ENCODE assay signal across 19 cellular contexts in the genomic region with DNA sequence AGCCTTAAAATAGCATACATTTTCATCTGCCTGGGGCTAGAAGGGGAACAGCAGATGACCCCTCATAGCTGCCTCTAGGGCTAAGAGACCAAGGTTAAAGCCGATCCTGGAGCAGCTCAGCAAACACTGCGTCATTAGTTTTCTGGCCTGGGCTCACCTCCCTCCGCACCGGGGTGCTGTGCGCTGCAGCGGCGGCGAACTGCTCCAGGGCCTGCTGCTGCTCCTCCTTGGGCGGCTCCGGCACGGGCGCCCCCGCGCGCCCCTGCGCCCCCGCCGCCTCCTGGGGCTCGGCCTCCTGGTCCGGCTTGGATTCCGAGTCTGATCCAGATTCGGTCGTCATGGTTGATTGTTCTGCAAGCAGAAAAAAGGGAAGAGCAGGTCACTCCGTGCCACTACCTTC. TPM values are rescaled to one million over a fixed set of nuclear protein-coding genes. Genes with fewer than 3 reads are reported as not detected.
DNase-seq lines count a peak whose midpoint lies in the region; ATAC-seq and TF ChIP-seq lines count a peak whose summit lies in the region.
"Had no signal": no experiment of that assay in that cellular context is flagged by ENCODE, and none has a peak within 500 bp of the region (broad histone marks: within the 10 kb centered on the region; RNA-seq: fewer than 3 reads in every experiment).

No MANE protein-coding gene starts in this region.

- peaks cover 3% of the 10 kb centered on the region; the same call in 1 of the 3 replicates for H3K9me3 Mint-ChIP-seq in GM23338
- H3K9me3 Mint-ChIP-seq: activated T-helper 2 cell treated with anti-CD3 and anti-CD28 coated beads, Interferon-gamma antibody, Interleukin-2, Interleukin-4, amounts not matched to agents 10 μg/mL and 5 μg/mL and 100 μg/mL, durations not matched to agents 14 hours and 24 hours and 36 hours had no signal

- H3K4me3 Mint-ChIP-seq in GM23338 = no peak overlapping the region
- H3K4me3 Mint-ChIP-seq: CD8-positive, alpha-beta memory T cell had no signal

- H2AFZ ChIP-seq in GM23338 = no peak overlapping the region

- TF ChIP-seq CTCF in GM23338 (conservative IDR thresholded peaks at IDR 0.05; ENCODE audit: low read depth in 2 of 2) = no peak
- TF ChIP-seq CTCF in foreskin keratinocyte (conservative IDR thresholded peaks at IDR 0.05) = no peak
- no peak for TF ChIP-seq CTCF in gastrocnemius medialis (IDR thresholded peaks at IDR 0.05 in 4 of 5, conservative IDR thresholded peaks at IDR 0.05 in 1 of 5)

- no peaks in the 10 kb centered on the region for H4K20me1 ChIP-seq in GM23338 (replicated peaks; ENCODE audit: insufficient read depth)

- H3K4me3 ChIP-seq in GM23338 (no peak overlapping the region), gastrocnemius medialis (no peak overlapping the region)
- H3K4me3 ChIP-seq: colonic mucosa had no signal

- peaks cover 2% of the 10 kb centered on the region for H3K27me3 Mint-ChIP-seq in GM23338 (ENCODE audit: insufficient read depth, low read depth, poor library complexity)

- no peak overlapping the region for H3K27ac ChIP-seq in GM23338 (ENCODE audit: low read depth)
- H3K27ac ChIP-seq in angular gyrus (ENCODE audit: low read depth, low read length) = peak overlapping the region; percentile 62
- no peak overlapping the region for H3K27ac ChIP-seq in foreskin keratinocyte
- H3K27ac ChIP-seq in gastrocnemius medialis = no peak overlapping the region
- H3K27ac ChIP-seq: colonic mucosa had no signal

- H3K4me2 ChIP-seq in GM23338 = no peak overlapping the region

- H3K79me2 ChIP-seq in GM23338 (replicated peaks; ENCODE audit: insufficient read depth) = no peaks in the 10 kb centered on the region

- no peaks in the 10 kb centered on the region for H3K36me3 ChIP-seq in GM23338 (ENCODE audit: insufficient read depth)
- H3K36me3 ChIP-seq in gastrocnemius medialis = no peaks in the 10 kb centered on the region

- DNase-seq in GM23338 (ENCODE audit: low spot score) (peak; percentile 42), foreskin keratinocyte (no peak), putamen (ENCODE audit: low spot score) (peak; percentile 16), activated gamma-delta T cell (lab: John Stamatoyannopoulos, UW) (no peak), gastrocnemius medialis (no peak)
- no peak for DNase-seq in stimulated activated CD4-positive, alpha-beta T cell treated with anti-CD3 and anti-CD28 coated beads, Interleukin-4, amount 100 ng/mL, for 1 hour
- DNase-seq: activated CD4-positive, alpha-beta T cell treated with anti-CD3 and anti-CD28 coated beads for 1 hour; CD8-positive, alpha-beta memory T cell; colonic mucosa; DMS79 treated with DMSO at 0.1 percent for 48 hours; left colon; MM.1S; NCI-H187 treated with DMSO at 0.1 percent for 48 hours; NCI-H345; stimulated activated naive CD4-positive, alpha-beta T cell had no signal

- peak; percentile 99 for ATAC-seq in GM23338
- peak; percentile 64 for ATAC-seq in foreskin keratinocyte
- no peak for ATAC-seq in GM18861 (IDR thresholded peaks at IDR 0.05; ENCODE audit: unreplicated experiment)
- ATAC-seq in gastrocnemius medialis = no peak
- ATAC-seq: left colon had no signal

- H3K27me3 ChIP-seq in GM23338 (ENCODE audit: insufficient read depth) = no peaks in the 10 kb centered on the region
- peaks cover 15% of the 10 kb centered on the region for H3K27me3 ChIP-seq in foreskin keratinocyte
- no peaks in the 10 kb centered on the region for H3K27me3 ChIP-seq in gastrocnemius medialis
- H3K27me3 ChIP-seq: colonic mucosa, tibial nerve had no signal

- in situ Hi-C loops in gastrocnemius medialis (cut with MboI; ENCODE audit: low sequenced_read_pairs in 4 of 4) = no loop called here

- intact Hi-C loops in gastrocnemius medialis (cut with DNase I; ENCODE audit: low total_unique reads) = no loop called here

- H3K27ac Mint-ChIP-seq in GM23338 = no peak overlapping the region
- H3K27ac Mint-ChIP-seq: activated T-helper 2 cell treated with anti-CD3 and anti-CD28 coated beads, Interferon-gamma antibody, Interleukin-2, Interleukin-4, amounts not matched to agents 10 μg/mL and 5 μg/mL and 100 μg/mL, durations not matched to agents 14 hours and 24 hours and 36 hours; CD8-positive, alpha-beta memory T cell had no signal

- no peaks in the 10 kb centered on the region for H3K4me1 ChIP-seq in GM23338 (ENCODE audit: insufficient read depth)
- no peaks in the 10 kb centered on the region for H3K4me1 ChIP-seq in foreskin keratinocyte
- H3K4me1 ChIP-seq in gastrocnemius medialis = no peaks in the 10 kb centered on the region
- H3K4me1 ChIP-seq: colonic mucosa had no signal

- no peak for TF ChIP-seq POLR2A in gastrocnemius medialis (IDR thresholded peaks at IDR 0.05)

- H3K9me3 ChIP-seq in gastrocnemius medialis = no peaks in the 10 kb centered on the region
- H3K9me3 ChIP-seq: colonic mucosa had no signal

- H3K9me2 ChIP-seq in GM23338 (ENCODE audit: insufficient read depth) = no peaks in the 10 kb centered on the region

- H3K4me1 Mint-ChIP-seq in GM23338 = no peaks in the 10 kb centered on the region
- H3K4me1 Mint-ChIP-seq: CD8-positive, alpha-beta memory T cell had no signal

- H3F3A ChIP-seq in GM23338 (replicated peaks; ENCODE audit: low read depth) = no peaks in the 10 kb centered on the region

- H3K36me3 Mint-ChIP-seq in GM23338 (ENCODE audit: low read depth) = peaks cover 14% of the 10 kb centered on the region; the same call in 2 of the 3 replicates
- H3K36me3 Mint-ChIP-seq: CD8-positive, alpha-beta memory T cell had no signal

TF ChIP-seq in GM23338, 12 proteins besides CTCF, POLR2A, EP300 and RAD21 (continues in another document):
- TF ChIP-seq EZH2phosphoT487 (IDR thresholded peaks at IDR 0.05; ENCODE audit: unreplicated experiment) (no peak), REST (IDR thresholded peaks at IDR 0.05; ENCODE audit: unreplicated experiment) (no peak), JUNB (IDR thresholded peaks at IDR 0.05; ENCODE audit: unreplicated experiment) (no peak), NANOG (IDR thresholded peaks at IDR 0.05; ENCODE audit: borderline replicate concordance) (no peak)

RNA-seq across cellular contexts. Expression of gene EPB41L3, which starts 55.0 kb away (rescaled TPM):
- 11.7 and 17.0 TPM in 2 replicates for total RNA-seq in GM23338 (2014; rRNA removed; shearing (Covaris generic))
- polyA plus RNA-seq in GM23338 (2016; fragmentation: Nextera tagmentation; extraction: Ambion mirVana) (5.0 and 8.0 TPM in 2 replicates), foreskin keratinocyte (0.14 and 0.87 TPM in 2 replicates)
- total RNA-seq in foreskin keratinocyte (0.63 and 2.0 TPM in 2 replicates), gastrocnemius medialis (10 to 100 TPM in 3 of 4 donors, 1 to 10 TPM in 1; 9.2 to 24.4 (median 14.5) TPM)
- polyA plus RNA-seq: CD8-positive, alpha-beta memory T cell had no signal

Comparison
In these comparisons a context has a peak if more than half of its experiments do, and no peak if none do; other contexts are left out.
1. ATAC-seq: peak in GM23338 (single experiment) and foreskin keratinocyte (single experiment); none in GM18861 (single experiment) and gastrocnemius medialis (0 of 2).
2. DNase-seq: peak in GM23338 (single experiment) and putamen (single experiment); none in foreskin keratinocyte (0 of 2), activated gamma-delta T cell (single experiment), stimulated activated CD4-positive, alpha-beta T cell treated with anti-CD3 and anti-CD28 coated beads, Interleukin-4, amount 100 ng/mL, for 1 hour (single experiment) and gastrocnemius medialis (0 of 2).